39 cellular contexts compared by ENCODE assay signal in the genomic region with DNA sequence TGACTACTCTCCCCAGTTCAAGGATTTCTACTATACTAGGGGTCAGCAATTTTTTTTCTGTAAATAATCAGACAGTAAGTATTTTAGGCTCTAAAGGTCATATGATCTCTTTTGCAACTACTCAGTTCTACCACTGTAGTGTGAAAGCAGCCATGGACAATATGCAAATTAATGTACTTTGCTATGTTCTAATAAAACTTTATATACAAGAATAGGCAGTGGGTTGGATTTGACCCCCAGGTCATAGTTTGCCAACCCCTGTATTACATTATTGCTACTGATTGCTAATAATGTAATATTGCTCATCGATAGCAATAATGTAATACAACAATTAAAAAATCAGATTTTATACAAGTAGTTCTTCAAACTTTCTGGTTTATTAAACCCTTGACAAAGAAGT. TPM values are rescaled to one million over a fixed set of nuclear protein-coding genes. Genes with fewer than 3 reads are reported as not detected.
"Had no signal": no experiment of that assay in that cellular context is flagged by ENCODE, and none has a peak within 500 bp of the region (broad histone marks: within the 10 kb centered on the region; RNA-seq: fewer than 3 reads in every experiment).

No MANE protein-coding gene starts in this region.

- H3K27ac ChIP-seq: adrenal gland, ascending aorta, body of pancreas, brain microvascular endothelial cell, breast epithelium, cardiac muscle cell had no signal

- H3K27me3 ChIP-seq: adrenal gland, ascending aorta, body of pancreas, brain microvascular endothelial cell, cardiac muscle cell had no signal

- DNase-seq: activated effector memory CD4-positive, alpha-beta T cell treated with anti-CD3 and anti-CD28 coated beads, Interleukin-2, amount 50 U/mL, for 16 hours; activated effector memory CD4-positive, alpha-beta T cell treated with Interleukin-2 at 50 U/mL for 16 hours; activated gamma-delta T cell; activated gamma-delta T cell treated with Interleukin-2 at 50 U/mL for 16 hours; activated naive CD4-positive, alpha-beta T cell; activated naive CD4-positive, alpha-beta T cell treated with anti-CD3 and anti-CD28 coated beads for 36 hours; activated naive CD4-positive, alpha-beta T cell treated with anti-CD3 and anti-CD28 coated beads, Interleukin-2, amount 10 ng/mL, durations not matched to agents 7 days and 5 days; activated naive CD4-positive, alpha-beta T cell treated with anti-CD3 and anti-CD28 coated beads, Interleukin-2, amount 50 U/mL, for 16 hours; activated naive CD4-positive, alpha-beta T cell treated with Interleukin-2 at 50 U/mL for 16 hours; activated naive CD8-positive, alpha-beta T cell treated with anti-CD3 and anti-CD28 coated beads for 36 hours; activated naive CD8-positive, alpha-beta T cell treated with anti-CD3 and anti-CD28 coated beads, Interleukin-2, amount 10 ng/mL, durations not matched to agents 7 days and 5 days; activated naive CD8-positive, alpha-beta T cell treated with anti-CD3 and anti-CD28 coated beads, Interleukin-2, amount 50 U/mL, for 24 hours; activated T-cell treated with anti-CD3 and anti-CD28 coated beads, Interleukin-2, amount 50 U/mL, for 24 hours; activated T-cell treated with anti-CD3 and anti-CD28 coated beads, Interleukin-2, amount 50 U/mL, for 4 hours; activated T-cell treated with anti-CD3 and anti-CD28 coated beads, Interleukin-2, amount 50 U/mL, for 48 hours; activated T-cell treated with anti-CD3 and anti-CD28 coated beads, Interleukin-2, amount 50 U/mL, for 72 hours; adrenal gland; amniotic stem cell; amygdala; anterior cingulate cortex; aorta; body of pancreas; brain microvascular endothelial cell; caudate nucleus; central memory CD4-positive, alpha-beta T cell; cerebellar nuclear complex had no signal

- H3K27ac Mint-ChIP-seq: activated naive CD4-positive, alpha-beta T cell treated with anti-CD3 and anti-CD28 coated beads for 36 hours; activated naive CD4-positive, alpha-beta T cell treated with anti-CD3 and anti-CD28 coated beads, Interleukin-2, amount 10 ng/mL, durations not matched to agents 7 days and 5 days; activated naive CD4-positive, alpha-beta T cell treated with anti-CD3 and anti-CD28 coated beads, Interleukin-2, amount 50 U/mL, for 24 hours; activated naive CD4-positive, alpha-beta T cell treated with anti-CD3 and anti-CD28 coated beads, Interleukin-2, amount 50 U/mL, for 72 hours; activated naive CD8-positive, alpha-beta T cell; activated naive CD8-positive, alpha-beta T cell treated with anti-CD3 and anti-CD28 coated beads for 36 hours; activated naive CD8-positive, alpha-beta T cell treated with anti-CD3 and anti-CD28 coated beads, Interleukin-2, amount 10 ng/mL, durations not matched to agents 7 days and 5 days; activated naive CD8-positive, alpha-beta T cell treated with anti-CD3 and anti-CD28 coated beads, Interleukin-2, amount 50 U/mL, for 24 hours; activated T-cell treated with anti-CD3 and anti-CD28 coated beads, Interleukin-2, amount 50 U/mL, for 24 hours; activated T-cell treated with anti-CD3 and anti-CD28 coated beads, Interleukin-2, amount 50 U/mL, for 72 hours; activated T-helper 1 cell treated with anti-CD3 and anti-CD28 coated beads, Interleukin-12 subunit alpha, Interleukin-12 subunit beta, Interleukin-2, Interleukin-4 antibody, amounts not matched to agents 30 ng/mL and 10 ng/mL and 1 ng/mL, durations not matched to agents 14 hours and 24 hours and 36 hours; activated T-helper 17 cell treated with anti-CD3 and anti-CD28 coated beads, Interleukin-2, amount 50 U/mL, for 72 hours; activated T-helper 2 cell treated with anti-CD3 and anti-CD28 coated beads, Interferon-gamma antibody, Interleukin-2, Interleukin-4, amounts not matched to agents 10 μg/mL and 5 μg/mL and 100 μg/mL, durations not matched to agents 14 hours and 24 hours and 36 hours; brain had no signal

- ATAC-seq: activated naive CD4-positive, alpha-beta T cell treated with anti-CD3 and anti-CD28 coated beads, Interleukin-2, amount 50 U/mL, for 72 hours; activated naive CD8-positive, alpha-beta T cell treated with anti-CD3 and anti-CD28 coated beads, Interleukin-2, amount 50 U/mL, for 24 hours; activated T-cell treated with anti-CD3 and anti-CD28 coated beads, Interleukin-2, amount 50 U/mL, for 4 hours; activated T-cell treated with anti-CD3 and anti-CD28 coated beads, Interleukin-2, amount 50 U/mL, for 72 hours; activated T-helper 17 cell treated with anti-CD3 and anti-CD28 coated beads, Interleukin-2, amount 50 U/mL, for 72 hours; body of pancreas had no signal

- H3K27me3 Mint-ChIP-seq: activated naive CD4-positive, alpha-beta T cell treated with anti-CD3 and anti-CD28 coated beads, Interleukin-2, amount 10 ng/mL, durations not matched to agents 7 days and 5 days; activated naive CD4-positive, alpha-beta T cell treated with anti-CD3 and anti-CD28 coated beads, Interleukin-2, amount 50 U/mL, for 24 hours; activated naive CD8-positive, alpha-beta T cell; activated naive CD8-positive, alpha-beta T cell treated with anti-CD3 and anti-CD28 coated beads for 36 hours; activated naive CD8-positive, alpha-beta T cell treated with anti-CD3 and anti-CD28 coated beads, Interleukin-2, amount 10 ng/mL, durations not matched to agents 7 days and 5 days; activated naive CD8-positive, alpha-beta T cell treated with anti-CD3 and anti-CD28 coated beads, Interleukin-2, amount 50 U/mL, for 24 hours; activated T-helper 17 cell treated with anti-CD3 and anti-CD28 coated beads, Interleukin-2, amount 50 U/mL, for 72 hours; brain; central memory CD8-positive, alpha-beta T cell had no signal

- H3K9me3 ChIP-seq: adrenal gland, ascending aorta, body of pancreas, breast epithelium had no signal

- H3K4me1 ChIP-seq: adrenal gland, ascending aorta, body of pancreas, breast epithelium had no signal

- H3K4me3 ChIP-seq: adrenal gland, ascending aorta, body of pancreas, breast epithelium, cardiac muscle cell had no signal

- FAIRE-seq: bronchial epithelial cell had no signal

- H3K4me3 Mint-ChIP-seq: activated naive CD4-positive, alpha-beta T cell treated with anti-CD3 and anti-CD28 coated beads for 36 hours; activated naive CD4-positive, alpha-beta T cell treated with anti-CD3 and anti-CD28 coated beads, Interleukin-2, amount 10 ng/mL, durations not matched to agents 7 days and 5 days; activated naive CD4-positive, alpha-beta T cell treated with anti-CD3 and anti-CD28 coated beads, Interleukin-2, amount 50 U/mL, for 24 hours; activated naive CD8-positive, alpha-beta T cell; activated naive CD8-positive, alpha-beta T cell treated with anti-CD3 and anti-CD28 coated beads for 36 hours; activated naive CD8-positive, alpha-beta T cell treated with anti-CD3 and anti-CD28 coated beads, Interleukin-2, amount 10 ng/mL, durations not matched to agents 7 days and 5 days; activated naive CD8-positive, alpha-beta T cell treated with anti-CD3 and anti-CD28 coated beads, Interleukin-2, amount 50 U/mL, for 24 hours; activated T-cell treated with anti-CD3 and anti-CD28 coated beads, Interleukin-2, amount 50 U/mL, for 24 hours; activated T-cell treated with anti-CD3 and anti-CD28 coated beads, Interleukin-2, amount 50 U/mL, for 4 hours; activated T-cell treated with anti-CD3 and anti-CD28 coated beads, Interleukin-2, amount 50 U/mL, for 72 hours; activated T-helper 1 cell treated with anti-CD3 and anti-CD28 coated beads, Interleukin-12 subunit alpha, Interleukin-12 subunit beta, Interleukin-2, Interleukin-4 antibody, amounts not matched to agents 30 ng/mL and 10 ng/mL and 1 ng/mL, durations not matched to agents 14 hours and 24 hours and 36 hours; activated T-helper 17 cell treated with anti-CD3 and anti-CD28 coated beads, Interleukin-2, amount 50 U/mL, for 72 hours; brain; central memory CD8-positive, alpha-beta T cell had no signal

- H3K36me3 ChIP-seq: ascending aorta, brain microvascular endothelial cell, breast epithelium had no signal

- H3K36me3 Mint-ChIP-seq: activated naive CD4-positive, alpha-beta T cell treated with anti-CD3 and anti-CD28 coated beads, Interleukin-2, amount 50 U/mL, for 72 hours had no signal

- H3K9me3 Mint-ChIP-seq: activated naive CD4-positive, alpha-beta T cell treated with anti-CD3 and anti-CD28 coated beads for 36 hours; activated naive CD4-positive, alpha-beta T cell treated with anti-CD3 and anti-CD28 coated beads, Interleukin-2, amount 10 ng/mL, durations not matched to agents 7 days and 5 days; activated naive CD4-positive, alpha-beta T cell treated with anti-CD3 and anti-CD28 coated beads, Interleukin-2, amount 50 U/mL, for 24 hours; activated naive CD4-positive, alpha-beta T cell treated with anti-CD3 and anti-CD28 coated beads, Interleukin-2, amount 50 U/mL, for 72 hours; activated naive CD8-positive, alpha-beta T cell treated with anti-CD3 and anti-CD28 coated beads for 36 hours; activated naive CD8-positive, alpha-beta T cell treated with anti-CD3 and anti-CD28 coated beads, Interleukin-2, amount 10 ng/mL, durations not matched to agents 7 days and 5 days; activated naive CD8-positive, alpha-beta T cell treated with anti-CD3 and anti-CD28 coated beads, Interleukin-2, amount 50 U/mL, for 24 hours; activated T-cell treated with anti-CD3 and anti-CD28 coated beads, Interleukin-2, amount 50 U/mL, for 24 hours; activated T-cell treated with anti-CD3 and anti-CD28 coated beads, Interleukin-2, amount 50 U/mL, for 4 hours; activated T-cell treated with anti-CD3 and anti-CD28 coated beads, Interleukin-2, amount 50 U/mL, for 72 hours; activated T-helper 1 cell treated with anti-CD3 and anti-CD28 coated beads, Interleukin-12 subunit alpha, Interleukin-12 subunit beta, Interleukin-2, Interleukin-4 antibody, amounts not matched to agents 30 ng/mL and 10 ng/mL and 1 ng/mL, durations not matched to agents 14 hours and 24 hours and 36 hours; activated T-helper 17 cell treated with anti-CD3 and anti-CD28 coated beads, Interleukin-2, amount 50 U/mL, for 72 hours; activated T-helper 2 cell treated with anti-CD3 and anti-CD28 coated beads, Interferon-gamma antibody, Interleukin-2, Interleukin-4, amounts not matched to agents 10 μg/mL and 5 μg/mL and 100 μg/mL, durations not matched to agents 14 hours and 24 hours and 36 hours; brain; central memory CD8-positive, alpha-beta T cell had no signal

- H3K4me1 Mint-ChIP-seq: activated naive CD4-positive, alpha-beta T cell treated with anti-CD3 and anti-CD28 coated beads, Interleukin-2, amount 10 ng/mL, durations not matched to agents 7 days and 5 days; activated naive CD4-positive, alpha-beta T cell treated with anti-CD3 and anti-CD28 coated beads, Interleukin-2, amount 50 U/mL, for 24 hours; activated naive CD8-positive, alpha-beta T cell treated with anti-CD3 and anti-CD28 coated beads, Interleukin-2, amount 10 ng/mL, durations not matched to agents 7 days and 5 days; activated T-helper 17 cell treated with anti-CD3 and anti-CD28 coated beads, Interleukin-2, amount 50 U/mL, for 72 hours; brain had no signal

RNA-seq across cellular contexts. Expression of a gene that starts 59.2 kb away (rescaled TPM):
- total RNA-seq: activated naive CD4-positive, alpha-beta T cell treated with anti-CD3 and anti-CD28 coated beads for 36 hours; activated T-helper 2 cell treated with anti-CD3 and anti-CD28 coated beads, Interferon-gamma antibody, Interleukin-2, Interleukin-4, amounts not matched to agents 10 μg/mL and 5 μg/mL and 100 μg/mL, durations not matched to agents 14 hours and 24 hours and 36 hours; bronchial epithelial cell; cardiac muscle cell; chondrocyte had no signal
